In genomic region chr16:5085716-5086115, GRCh38 we compare ENCODE assay signal across 3 cellular contexts. TPM values are rescaled to one million over a fixed set of nuclear protein-coding genes. Genes with fewer than 3 reads are reported as not detected.
"Had no signal": no experiment of that assay in that cellular context is flagged by ENCODE, and none has a peak within 500 bp of the region (broad histone marks: within the 10 kb centered on the region; RNA-seq: fewer than 3 reads in every experiment).

No MANE protein-coding gene starts in this region.

RNA-seq across cellular contexts. Expression of gene C16orf89, which starts 20.0 kb away (rescaled TPM):
- total RNA-seq: LHCN-M2, MCF 10A, NCI-H460 had no signal
